16 cellular contexts compared by ENCODE assay signal in the genomic region with DNA sequence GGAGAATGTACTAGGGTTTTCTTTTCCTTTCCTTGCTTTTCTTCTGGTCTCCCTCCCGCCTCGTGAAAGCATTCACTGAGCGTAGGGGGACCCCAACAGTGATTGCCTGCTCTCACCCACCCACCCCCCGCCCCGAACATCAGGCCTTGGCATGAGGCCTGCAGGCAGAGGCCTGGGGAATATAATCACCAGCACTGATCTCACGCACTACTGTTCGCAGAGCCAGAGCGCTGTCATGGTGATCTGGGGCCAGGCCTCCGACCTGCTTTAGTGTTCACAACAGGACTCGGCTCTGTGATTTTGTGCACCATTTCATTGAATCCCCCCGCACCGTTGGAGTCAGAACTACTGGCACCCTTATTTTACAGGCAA. TPM values are rescaled to one million over a fixed set of nuclear protein-coding genes. Genes with fewer than 3 reads are reported as not detected.
DNase-seq lines count a peak whose midpoint lies in the region; ATAC-seq and TF ChIP-seq lines count a peak whose summit lies in the region.
"Had no signal": no experiment of that assay in that cellular context is flagged by ENCODE, and none has a peak within 500 bp of the region (broad histone marks: within the 10 kb centered on the region; RNA-seq: fewer than 3 reads in every experiment).

No MANE protein-coding gene starts in this region.

- H3K9ac ChIP-seq in SK-N-MC (ENCODE audit: insufficient read length), result no peak overlapping the region

- H3K4me1 ChIP-seq in hepatocyte (ENCODE audit: insufficient read depth), result peaks cover 14% of the 10 kb centered on the region
- no peaks in the 10 kb centered on the region for H3K4me1 ChIP-seq in CD4-positive, alpha-beta memory T cell (ENCODE audit: insufficient read depth, low read length)
- no peaks in the 10 kb centered on the region for H3K4me1 ChIP-seq in upper lobe of right lung

- no peaks in the 10 kb centered on the region for H3K9me3 ChIP-seq in SK-N-MC (ENCODE audit: low read depth, low read length)
- H3K9me3 ChIP-seq in hepatocyte (ENCODE audit: low read depth), result no peaks in the 10 kb centered on the region
- no peaks in the 10 kb centered on the region for H3K9me3 ChIP-seq in CD4-positive, alpha-beta memory T cell (ENCODE audit: control insufficient read depth in 1 of 2, low read length in 2 of 2)
- no peaks in the 10 kb centered on the region for H3K9me3 ChIP-seq in upper lobe of right lung
- H3K9me3 ChIP-seq: tibial artery had no signal

- no peaks in the 10 kb centered on the region for H3K4me1 Mint-ChIP-seq in CD4-positive, alpha-beta memory T cell
- H3K4me1 Mint-ChIP-seq: naive B cell, T-helper 17 cell had no signal

- ATAC-seq in sciatic nerve (peak; percentile 72), upper lobe of right lung (no peak)
- ATAC-seq: T-helper 17 cell had no signal

- H3K27me3 Mint-ChIP-seq in CD4-positive, alpha-beta memory T cell, result peaks cover 3 to 17% of the 10 kb centered on the region in 2 donors

- intact Hi-C loops in sciatic nerve (cut with DNase I) (no loop called here), upper lobe of right lung (cut with DNase I) (no loop called here)
- intact Hi-C loops in CD4-positive, alpha-beta memory T cell (cut with micrococcal nuclease), result no loop called here

- H2AFZ ChIP-seq in hepatocyte, result no peak overlapping the region

- H3K9me3 Mint-ChIP-seq in CD4-positive, alpha-beta memory T cell, result peaks cover 0 to 4% (median 0%) of the 10 kb centered on the region in 8 donors

- H3K27ac ChIP-seq in SK-N-MC, result no peak overlapping the region
- peak overlapping the region; percentile 86 for H3K27ac ChIP-seq in hepatocyte
- no peak overlapping the region for H3K27ac ChIP-seq in CD4-positive, alpha-beta memory T cell (ENCODE audit: low read depth, low read length)
- no peak overlapping the region for H3K27ac ChIP-seq in upper lobe of right lung
- H3K27ac ChIP-seq: 22Rv1, tibial artery had no signal

- DNase-seq in DMS 273 (lab: John Stamatoyannopoulos, UW; ENCODE audit: unreplicated experiment) (peak; percentile 72), DMS 273 treated with DMSO at 0.1 percent for 48 hours (lab: John Stamatoyannopoulos, UW) (no peak), SK-N-MC (ENCODE audit: low read depth, low spot score) (no peak), hepatocyte (ENCODE audit: low spot score) (peak; percentile 55), sciatic nerve (ENCODE audit: low spot score) (no peak), pons (ENCODE audit: low spot score) (no peak), upper lobe of right lung (no peak)
- no peak for DNase-seq in CD4-positive, alpha-beta memory T cell
- DNase-seq: activated CD4-positive, alpha-beta T cell treated with anti-CD3 and anti-CD28 coated beads, Interleukin-2, amount 50 U/mL, for 48 hours; activated gamma-delta T cell; DND-41; erythroblast; naive B cell; T-helper 17 cell; tibial artery had no signal

- CTCF ChIA-PET in CD4-positive, alpha-beta memory T cell (lab: Charles Lee; ENCODE audit: partially characterized antibody), result no interaction called here

- 44% methylated on average over 12 of the region's 12 CpGs for WGBS in hepatocyte (ENCODE audit: low lambda C conversion rate, missing lambda C conversion rate)

- H4K20me1 ChIP-seq in hepatocyte (ENCODE audit: insufficient read depth, poor library complexity, severe bottlenecking), result no peaks in the 10 kb centered on the region

- H3K9me2 ChIP-seq in hepatocyte (replicated peaks; ENCODE audit: insufficient read depth), result no peaks in the 10 kb centered on the region

- H3K27me3 ChIP-seq in hepatocyte, result no peaks in the 10 kb centered on the region
- H3K27me3 ChIP-seq in CD4-positive, alpha-beta memory T cell (ENCODE audit: insufficient read depth, low read length), result peaks cover 3% of the 10 kb centered on the region
- H3K27me3 ChIP-seq in upper lobe of right lung, result no peaks in the 10 kb centered on the region

- no peak overlapping the region for H3K4me3 Mint-ChIP-seq in CD4-positive, alpha-beta memory T cell
- H3K4me3 Mint-ChIP-seq: naive B cell, T-helper 17 cell had no signal

- POLR2A ChIA-PET in CD4-positive, alpha-beta memory T cell (lab: Charles Lee; ENCODE audit: partially characterized antibody), result no interaction called here

- peak overlapping the region; percentile 65 for H3K4me2 ChIP-seq in hepatocyte

- H3K79me2 ChIP-seq in hepatocyte, result no peaks in the 10 kb centered on the region

- H3K36me3 ChIP-seq in SK-N-MC (ENCODE audit: insufficient read depth, low read length) (no peaks in the 10 kb centered on the region), hepatocyte (replicated peaks; ENCODE audit: insufficient read depth, low read depth) (no peaks in the 10 kb centered on the region), upper lobe of right lung (no peaks in the 10 kb centered on the region)
- no peaks in the 10 kb centered on the region for H3K36me3 ChIP-seq in CD4-positive, alpha-beta memory T cell (ENCODE audit: insufficient read depth, low read length)
- H3K36me3 ChIP-seq: tibial artery had no signal

- H3K4me3 ChIP-seq in SK-N-MC (peak overlapping the region; percentile 49), hepatocyte (no peak overlapping the region), upper lobe of right lung (no peak overlapping the region)
- H3K4me3 ChIP-seq in CD4-positive, alpha-beta memory T cell (ENCODE audit: low read length in 2 of 2), result no peak overlapping the region
- H3K4me3 ChIP-seq: tibial artery had no signal

- no peak for TF ChIP-seq CTCF in hepatocyte (IDR thresholded peaks at IDR 0.05; ENCODE audit: poor library complexity)
- no peak for TF ChIP-seq CTCF in upper lobe of right lung (IDR thresholded peaks at IDR 0.05)

- no peaks in the 10 kb centered on the region for H3K36me3 Mint-ChIP-seq in CD4-positive, alpha-beta memory T cell
- H3K36me3 Mint-ChIP-seq: naive B cell had no signal

- no peak overlapping the region for H3K27ac Mint-ChIP-seq in CD4-positive, alpha-beta memory T cell
- H3K27ac Mint-ChIP-seq: naive B cell, T-helper 17 cell had no signal

RNA-seq across cellular contexts. Expression of a gene that starts 47.6 kb away (rescaled TPM):
- 4.3 and 7.0 TPM in 2 replicates for total RNA-seq in hepatocyte
- 25.5 and 27.9 TPM in 2 replicates for polyA plus RNA-seq in hepatocyte
- total RNA-seq in sciatic nerve, result 12.0 TPM
- total RNA-seq in CD4-positive, alpha-beta memory T cell, result not detected
- polyA plus RNA-seq in CD4-positive, alpha-beta memory T cell, result not detected
- 3.2 TPM for total RNA-seq in upper lobe of right lung
- total RNA-seq: T-helper 17 cell had no signal

Comparison
In these comparisons a context has a peak if more than half of its experiments do, and no peak if none do; other contexts are left out.
1. DNase-seq: peak in DMS 273 (single experiment) and hepatocyte (single experiment); none in DMS 273 treated with DMSO at 0.1 percent for 48 hours (single experiment), SK-N-MC (single experiment), sciatic nerve (single experiment), CD4-positive, alpha-beta memory T cell (0 of 5), pons (single experiment) and upper lobe of right lung (single experiment).